ENCODE assay signal across 18 cellular contexts in genomic region chr10:86387221-86387794, GRCh38. TPM values are rescaled to one million over a fixed set of nuclear protein-coding genes. Genes with fewer than 3 reads are reported as not detected.
DNase-seq lines count a peak whose midpoint lies in the region; TF ChIP-seq lines count a peak whose summit lies in the region.
"Had no signal": no experiment of that assay in that cellular context is flagged by ENCODE, and none has a peak within 500 bp of the region (broad histone marks: within the 10 kb centered on the region; RNA-seq: fewer than 3 reads in every experiment).

No MANE protein-coding gene starts in this region.

- H3K4me3 ChIP-seq in fibroblast of the aortic adventitia (ENCODE audit: low read depth, low read length) (no peak overlapping the region), foreskin fibroblast (ENCODE audit: low read depth in 1 of 2, low read length in 2 of 2) (no peak overlapping the region)
- H3K4me3 ChIP-seq: colonic mucosa, ovary, smooth muscle cell, vagina had no signal

- H3K4me3 Mint-ChIP-seq in activated naive CD4-positive, alpha-beta T cell treated with anti-CD3 and anti-CD28 coated beads for 36 hours, result no peak overlapping the region
- H3K4me3 Mint-ChIP-seq: activated CD4-positive, alpha-beta memory T cell treated with anti-CD3 and anti-CD28 coated beads for 36 hours; stimulated activated naive CD8-positive, alpha-beta T cell treated with anti-CD3 and anti-CD28 coated beads, Interleukin-15, Interleukin-2, amounts not matched to agents 100 ng/mL and 50 ng/mL, for 24 hours had no signal

- in situ Hi-C loops in GM13977 (cut with MboI; ENCODE audit: low pct_unique_long_range_greater_than_20kb, low sequenced_read_pairs, unreplicated experiment), result no loop called here

- TF ChIP-seq CTCF in GM13977 (IDR thresholded peaks at IDR 0.05; ENCODE audit: extremely low read depth, insufficient read depth, missing control alignments) (peak; percentile 6), fibroblast of the aortic adventitia (IDR thresholded peaks at IDR 0.05; ENCODE audit: insufficient read depth, low read length) (peak; percentile 11), foreskin fibroblast (IDR thresholded peaks at IDR 0.05; ENCODE audit: low read depth, low read length) (no peak)

- peaks cover 3% of the 10 kb centered on the region for H3K4me1 Mint-ChIP-seq in activated naive CD4-positive, alpha-beta T cell treated with anti-CD3 and anti-CD28 coated beads for 36 hours (ENCODE audit: low read depth)

- H3K36me3 Mint-ChIP-seq in activated naive CD4-positive, alpha-beta T cell treated with anti-CD3 and anti-CD28 coated beads for 36 hours (ENCODE audit: low read depth), result no peaks in the 10 kb centered on the region
- H3K36me3 Mint-ChIP-seq: activated CD4-positive, alpha-beta memory T cell treated with anti-CD3 and anti-CD28 coated beads for 36 hours had no signal

- H3K9me3 Mint-ChIP-seq in activated naive CD4-positive, alpha-beta T cell treated with anti-CD3 and anti-CD28 coated beads for 36 hours, result no peaks in the 10 kb centered on the region
- H3K9me3 Mint-ChIP-seq: activated CD4-positive, alpha-beta memory T cell treated with anti-CD3 and anti-CD28 coated beads for 36 hours; stimulated activated naive CD8-positive, alpha-beta T cell treated with anti-CD3 and anti-CD28 coated beads, Interleukin-15, Interleukin-2, amounts not matched to agents 100 ng/mL and 50 ng/mL, for 24 hours had no signal

- H3K27me3 Mint-ChIP-seq in activated naive CD4-positive, alpha-beta T cell treated with anti-CD3 and anti-CD28 coated beads for 36 hours (ENCODE audit: low read depth), result peaks cover 25% of the 10 kb centered on the region

- no peak overlapping the region for H3K27ac Mint-ChIP-seq in activated naive CD4-positive, alpha-beta T cell treated with anti-CD3 and anti-CD28 coated beads for 36 hours
- H3K27ac Mint-ChIP-seq: activated CD4-positive, alpha-beta memory T cell treated with anti-CD3 and anti-CD28 coated beads for 36 hours; stimulated activated naive CD8-positive, alpha-beta T cell treated with anti-CD3 and anti-CD28 coated beads, Interleukin-15, Interleukin-2, amounts not matched to agents 100 ng/mL and 50 ng/mL, for 24 hours had no signal

- CTCF ChIA-PET in activated naive CD4-positive, alpha-beta T cell treated with anti-CD3 and anti-CD28 coated beads for 36 hours (lab: Charles Lee), result interaction anchor here (1.1 to 1.5 kb wide), 2 partner anchors 9 to 13 kb away, joined by 3 to 5 read pairs; no protein-coding TSS in a partner anchor

- DNase-seq in DMS 273 (lab: John Stamatoyannopoulos, UW; ENCODE audit: unreplicated experiment) (peak; percentile 91), GM13977 (ENCODE audit: low spot score) (peak; percentile 10), NCI-H69 (lab: John Stamatoyannopoulos, UW) (peak; percentile 82), fibroblast of the aortic adventitia (ENCODE audit: low read depth) (no peak), foreskin fibroblast (no peak), GOT3 (lab: John Stamatoyannopoulos, UW) (no peak)
- no peak for DNase-seq in activated CD4-positive, alpha-beta T cell treated with anti-CD3 and anti-CD28 coated beads, Interleukin-2, amount 50 U/mL, for 48 hours
- DNase-seq in activated naive CD4-positive, alpha-beta T cell treated with anti-CD3 and anti-CD28 coated beads for 36 hours, result no peak
- DNase-seq: activated CD4-positive, alpha-beta memory T cell treated with anti-CD3 and anti-CD28 coated beads for 36 hours; erythroblast; MM.1S; NCI-H2227 treated with DMSO at 0.1 percent for 48 hours; ovary; SIG-M5 had no signal

- intact Hi-C loops in activated naive CD4-positive, alpha-beta T cell treated with anti-CD3 and anti-CD28 coated beads for 36 hours (cut with micrococcal nuclease), result no loop called here

RNA-seq across cellular contexts. Expression of gene GRID1, which starts 20.7 kb away (rescaled TPM):
- total RNA-seq in fibroblast of the aortic adventitia (ENCODE audit: low replicate concordance), result not detected in 2 replicates
- not detected for total RNA-seq in activated naive CD4-positive, alpha-beta T cell treated with anti-CD3 and anti-CD28 coated beads for 36 hours
- total RNA-seq: activated CD4-positive, alpha-beta memory T cell treated with anti-CD3 and anti-CD28 coated beads for 36 hours had no signal

Comparison
In these comparisons a context has a peak if more than half of its experiments do, and no peak if none do; other contexts are left out.
1. DNase-seq: peak in DMS 273 (single experiment), GM13977 (single experiment) and NCI-H69 (single experiment); none in fibroblast of the aortic adventitia (single experiment), foreskin fibroblast (0 of 2), activated CD4-positive, alpha-beta T cell treated with anti-CD3 and anti-CD28 coated beads, Interleukin-2, amount 50 U/mL, for 48 hours (0 of 2), GOT3 (single experiment) and activated naive CD4-positive, alpha-beta T cell treated with anti-CD3 and anti-CD28 coated beads for 36 hours (single experiment).